ENCODE assay signal across 16 cellular contexts in genomic region chr10:42977032-42977416, GRCh38.
DNase-seq lines count a peak whose midpoint lies in the region; ATAC-seq and TF ChIP-seq lines count a peak whose summit lies in the region.
"Had no signal": no experiment of that assay in that cellular context is flagged by ENCODE, and none has a peak within 500 bp of the region (broad histone marks: within the 10 kb centered on the region; RNA-seq: fewer than 3 reads in every experiment).

No MANE protein-coding gene starts in this region.

- ATAC-seq in heart right ventricle (no peak), lower lobe of right lung (no peak)
- ATAC-seq in activated naive CD8-positive, alpha-beta T cell treated with anti-CD3 and anti-CD28 coated beads, Interleukin-2, amount 10 ng/mL, durations not matched to agents 7 days and 5 days (ENCODE audit: low read depth): no peak
- ATAC-seq in stimulated activated memory B cell treated with anti-CD40 and anti-IgM and Interleukin-4, amounts not matched to agents 10 μg/mL and 1 μg/mL and 100 μg/mL, for 72 hours: no peak
- ATAC-seq: CD8-positive, alpha-beta T cell had no signal

- H3K4me3 Mint-ChIP-seq in activated naive CD8-positive, alpha-beta T cell treated with anti-CD3 and anti-CD28 coated beads, Interleukin-2, amount 10 ng/mL, durations not matched to agents 7 days and 5 days: no peak overlapping the region
- H3K4me3 Mint-ChIP-seq in stimulated activated memory B cell treated with anti-CD40 and anti-IgM and Interleukin-4, amounts not matched to agents 10 μg/mL and 1 μg/mL and 100 μg/mL, for 72 hours: no peak overlapping the region
- H3K4me3 Mint-ChIP-seq: CD8-positive, alpha-beta T cell had no signal

- 82 to 84% methylated on average over 5 of the region's 5 CpGs for WGBS in heart right ventricle, 2 donors
- WGBS in transverse colon (ENCODE audit: low coverage in 1 of 2), 2 donors: 79% methylated on average over 5 of the region's 5 CpGs; no CpG with 5 or more reads in 1 of the 2 donors

- H3K4me1 ChIP-seq in heart right ventricle: no peaks in the 10 kb centered on the region
- H3K4me1 ChIP-seq in lower lobe of right lung: no peaks in the 10 kb centered on the region
- no peaks in the 10 kb centered on the region for H3K4me1 ChIP-seq in transverse colon

- H3K4me3 ChIP-seq in heart right ventricle (no peak overlapping the region), lower lobe of right lung (no peak overlapping the region), transverse colon (no peak overlapping the region), foreskin fibroblast (ENCODE audit: low read depth in 1 of 2, low read length in 2 of 2) (no peak overlapping the region)

- in situ Hi-C loops in transverse colon (cut with MboI; ENCODE audit: low pct_ligation_motif_present in 1 of 4, low pct_unique_long_range_greater_than_20kb in 1 of 4, low sequenced_read_pairs in 3 of 4): no loop called here

- TF ChIP-seq CTCF in heart right ventricle (IDR thresholded peaks at IDR 0.05) (no peak), lower lobe of right lung (IDR thresholded peaks at IDR 0.05) (no peak), transverse colon (IDR thresholded peaks at IDR 0.05) (no peak), foreskin fibroblast (IDR thresholded peaks at IDR 0.05; ENCODE audit: low read depth, low read length) (no peak)

- no peaks in the 10 kb centered on the region for H3K9me3 ChIP-seq in heart right ventricle
- no peaks in the 10 kb centered on the region for H3K9me3 ChIP-seq in lower lobe of right lung
- H3K9me3 ChIP-seq in transverse colon: no peaks in the 10 kb centered on the region

- POLR2A ChIA-PET in activated naive CD8-positive, alpha-beta T cell treated with anti-CD3 and anti-CD28 coated beads, Interleukin-2, amount 10 ng/mL, durations not matched to agents 7 days and 5 days (lab: Charles Lee): no interaction called here

- DNase-seq in cardiac septum (ENCODE audit: low spot score) (peak; percentile 54), heart right ventricle (no peak), lower lobe of right lung (peak; percentile 20), transverse colon (peak; percentile 4), foreskin fibroblast (no peak)
- DNase-seq in activated naive CD8-positive, alpha-beta T cell treated with anti-CD3 and anti-CD28 coated beads, Interleukin-2, amount 10 ng/mL, durations not matched to agents 7 days and 5 days: peak; percentile 14
- DNase-seq: DND-41, GDM1, HCEC 1CT, NCI-H1048, NCI-H146, NCI-H2107, NCI-H226, NCI-H526 had no signal

- H3K27ac Mint-ChIP-seq in activated naive CD8-positive, alpha-beta T cell treated with anti-CD3 and anti-CD28 coated beads, Interleukin-2, amount 10 ng/mL, durations not matched to agents 7 days and 5 days: no peak overlapping the region
- no peak overlapping the region for H3K27ac Mint-ChIP-seq in stimulated activated memory B cell treated with anti-CD40 and anti-IgM and Interleukin-4, amounts not matched to agents 10 μg/mL and 1 μg/mL and 100 μg/mL, for 72 hours
- H3K27ac Mint-ChIP-seq: CD8-positive, alpha-beta T cell had no signal

- H3K9me3 Mint-ChIP-seq in activated naive CD8-positive, alpha-beta T cell treated with anti-CD3 and anti-CD28 coated beads, Interleukin-2, amount 10 ng/mL, durations not matched to agents 7 days and 5 days: no peaks in the 10 kb centered on the region
- H3K9me3 Mint-ChIP-seq in stimulated activated memory B cell treated with anti-CD40 and anti-IgM and Interleukin-4, amounts not matched to agents 10 μg/mL and 1 μg/mL and 100 μg/mL, for 72 hours: no peaks in the 10 kb centered on the region
- H3K9me3 Mint-ChIP-seq: CD8-positive, alpha-beta T cell had no signal

- TF ChIP-seq EP300 in transverse colon (IDR thresholded peaks at IDR 0.05; ENCODE audit: low read depth): no peak

- intact Hi-C loops in cardiac septum (cut with DNase I) (no loop called here), heart right ventricle (cut with DNase I) (no loop called here), lower lobe of right lung (cut with DNase I) (no loop called here), transverse colon (cut with DNase I; ENCODE audit: low total_unique reads) (no loop called here)

- no peaks in the 10 kb centered on the region for H3K36me3 ChIP-seq in heart right ventricle
- no peaks in the 10 kb centered on the region for H3K36me3 ChIP-seq in lower lobe of right lung
- H3K36me3 ChIP-seq in transverse colon: no peaks in the 10 kb centered on the region

- H3K27me3 ChIP-seq in heart right ventricle (peaks cover 0 to 17% (median 3%) of the 10 kb centered on the region in 7 donors), lower lobe of right lung (ENCODE audit: low read depth) (no peaks in the 10 kb centered on the region), transverse colon (no peaks in the 10 kb centered on the region)

- H3K27ac ChIP-seq in heart right ventricle (no peak overlapping the region), lower lobe of right lung (no peak overlapping the region), transverse colon (no peak overlapping the region)

- peaks cover 7% of the 10 kb centered on the region for H3K4me1 Mint-ChIP-seq in activated naive CD8-positive, alpha-beta T cell treated with anti-CD3 and anti-CD28 coated beads, Interleukin-2, amount 10 ng/mL, durations not matched to agents 7 days and 5 days
- no peaks in the 10 kb centered on the region for H3K4me1 Mint-ChIP-seq in stimulated activated memory B cell treated with anti-CD40 and anti-IgM and Interleukin-4, amounts not matched to agents 10 μg/mL and 1 μg/mL and 100 μg/mL, for 72 hours

- no peaks in the 10 kb centered on the region for H3K36me3 Mint-ChIP-seq in activated naive CD8-positive, alpha-beta T cell treated with anti-CD3 and anti-CD28 coated beads, Interleukin-2, amount 10 ng/mL, durations not matched to agents 7 days and 5 days
- no peaks in the 10 kb centered on the region for H3K36me3 Mint-ChIP-seq in stimulated activated memory B cell treated with anti-CD40 and anti-IgM and Interleukin-4, amounts not matched to agents 10 μg/mL and 1 μg/mL and 100 μg/mL, for 72 hours
- H3K36me3 Mint-ChIP-seq: CD8-positive, alpha-beta T cell had no signal

- H3K27me3 Mint-ChIP-seq in activated naive CD8-positive, alpha-beta T cell treated with anti-CD3 and anti-CD28 coated beads, Interleukin-2, amount 10 ng/mL, durations not matched to agents 7 days and 5 days: peaks cover 6% of the 10 kb centered on the region
- peaks cover 5% of the 10 kb centered on the region for H3K27me3 Mint-ChIP-seq in stimulated activated memory B cell treated with anti-CD40 and anti-IgM and Interleukin-4, amounts not matched to agents 10 μg/mL and 1 μg/mL and 100 μg/mL, for 72 hours

- no peak for TF ChIP-seq POLR2A in transverse colon (IDR thresholded peaks at IDR 0.05)

Comparison
In these comparisons a context has a peak if more than half of its experiments do, and no peak if none do; other contexts are left out.
1. DNase-seq: peak in cardiac septum (single experiment), activated naive CD8-positive, alpha-beta T cell treated with anti-CD3 and anti-CD28 coated beads, Interleukin-2, amount 10 ng/mL, durations not matched to agents 7 days and 5 days (single experiment), lower lobe of right lung (single experiment) and transverse colon (single experiment); none in heart right ventricle (0 of 2) and foreskin fibroblast (0 of 2).